ENCODE assay signal across 22 cellular contexts in the genomic region with DNA sequence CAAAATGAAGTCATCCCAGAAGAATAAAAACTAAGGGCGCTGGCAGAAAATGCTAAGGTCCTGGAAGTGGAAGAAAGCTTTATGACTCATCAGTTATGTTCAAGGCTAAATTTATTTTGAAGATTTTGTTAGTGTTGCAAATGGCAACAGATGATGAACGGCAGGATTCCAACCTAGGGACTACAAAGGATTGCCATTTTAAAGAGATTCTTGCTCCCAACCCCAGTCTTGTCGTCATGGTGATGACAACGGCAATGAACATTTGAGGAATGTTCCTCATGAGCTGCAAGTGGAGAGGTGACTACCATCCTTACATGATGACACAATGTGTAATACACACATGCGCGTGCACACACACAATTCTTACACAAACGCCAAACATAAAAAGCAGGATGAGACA. TPM values are rescaled to one million over a fixed set of nuclear protein-coding genes. Genes with fewer than 3 reads are reported as not detected.
DNase-seq lines count a peak whose midpoint lies in the region; ATAC-seq and TF ChIP-seq lines count a peak whose summit lies in the region.
"Had no signal": no experiment of that assay in that cellular context is flagged by ENCODE, and none has a peak within 500 bp of the region (broad histone marks: within the 10 kb centered on the region; RNA-seq: fewer than 3 reads in every experiment).

No MANE protein-coding gene starts in this region.

- H3K4me3 ChIP-seq in astrocyte of the cerebellum (ENCODE audit: low read depth, low read length) (no peak overlapping the region), foreskin fibroblast (ENCODE audit: low read depth in 1 of 2, low read length in 2 of 2) (no peak overlapping the region), Peyer's patch (no peak overlapping the region)
- H3K4me3 ChIP-seq: A549, left lung, prostate gland, upper lobe of right lung had no signal

- TF ChIP-seq CTCF in astrocyte of the cerebellum (IDR thresholded peaks at IDR 0.05; ENCODE audit: low read depth, low read length, missing control alignments), result no peak
- no peak for TF ChIP-seq CTCF in foreskin fibroblast (IDR thresholded peaks at IDR 0.05; ENCODE audit: low read depth, low read length)
- TF ChIP-seq CTCF in Peyer's patch (IDR thresholded peaks at IDR 0.05), result no peak
- no peak for TF ChIP-seq CTCF in natural killer cell (IDR thresholded peaks at IDR 0.05)

- no peaks in the 10 kb centered on the region for H3K4me1 Mint-ChIP-seq in natural killer cell

- in situ Hi-C loops in astrocyte of the cerebellum (cut with HindIII; ENCODE audit: low sequenced_read_pairs), result no loop called here

- no peak overlapping the region for H3K27ac Mint-ChIP-seq in natural killer cell
- H3K27ac Mint-ChIP-seq: CD8-positive, alpha-beta T cell had no signal

- no peaks in the 10 kb centered on the region for H3K4me1 ChIP-seq in Peyer's patch
- H3K4me1 ChIP-seq: A549, left lung, prostate gland, upper lobe of right lung had no signal

- H3K27me3 ChIP-seq in Peyer's patch, result no peaks in the 10 kb centered on the region
- H3K27me3 ChIP-seq: left lung, upper lobe of right lung had no signal

- H3K4me3 Mint-ChIP-seq in natural killer cell, result no peak overlapping the region
- H3K4me3 Mint-ChIP-seq: CD8-positive, alpha-beta T cell had no signal

- peaks cover 0 to 2% of the 10 kb centered on the region in 2 donors for H3K9me3 Mint-ChIP-seq in natural killer cell
- H3K9me3 Mint-ChIP-seq: CD8-positive, alpha-beta T cell had no signal

- no peaks in the 10 kb centered on the region for H3K27me3 Mint-ChIP-seq in natural killer cell (ENCODE audit: low read depth in 2 of 2)

- intact Hi-C loops in Right ventricle myocardium superior (cut with DNase I) (no loop called here), Right ventricle myocardium inferior (cut with DNase I) (no loop called here), natural killer cell (cut with micrococcal nuclease) (no loop called here)

- no peaks in the 10 kb centered on the region for H3K9me3 ChIP-seq in Peyer's patch
- H3K9me3 ChIP-seq: A549, left lung, prostate gland, upper lobe of right lung had no signal

- DNase-seq in Right ventricle myocardium superior (no peak), Right ventricle myocardium inferior (ENCODE audit: missing footprints) (no peak), astrocyte of the cerebellum (ENCODE audit: low read depth) (peak; percentile 13), foreskin fibroblast (peak; percentile 45 to 50), dermis blood vessel endothelial cell (no peak), Peyer's patch (no peak), natural killer cell (no peak), NCI-H1694 (lab: John Stamatoyannopoulos, UW) (no peak)
- DNase-seq: activated CD4-positive, alpha-beta T cell treated with anti-CD3 and anti-CD28 coated beads for 4 hours; activated CD8-positive, alpha-beta memory T cell treated with anti-CD3 and anti-CD28 coated beads, Interleukin-2, amount 50 U/mL, for 48 hours; CD8-positive, alpha-beta T cell; DND-41; GOT3; left lung; NCI-H1930; NCI-H524 treated with DMSO at 0.1 percent for 48 hours; OCI-M1; stimulated activated naive CD4-positive, alpha-beta T cell; upper lobe of right lung had no signal

- H3K27ac ChIP-seq in Peyer's patch, result no peak overlapping the region
- H3K27ac ChIP-seq: A549, left lung, prostate gland, upper lobe of right lung had no signal

- ATAC-seq in Right ventricle myocardium superior (ENCODE audit: poor library complexity), result peak; percentile 13
- ATAC-seq in Right ventricle myocardium inferior, result no peak
- no peak for ATAC-seq in natural killer cell
- ATAC-seq: A549; CD8-positive, alpha-beta T cell; left lung; upper lobe of right lung had no signal

- no peak for TF ChIP-seq POLR2A in Peyer's patch (IDR thresholded peaks at IDR 0.05)

- H3K36me3 ChIP-seq in Peyer's patch, result no peaks in the 10 kb centered on the region
- H3K36me3 ChIP-seq: left lung, prostate gland, upper lobe of right lung had no signal

- H3K36me3 Mint-ChIP-seq in natural killer cell, result no peaks in the 10 kb centered on the region
- H3K36me3 Mint-ChIP-seq: CD8-positive, alpha-beta T cell had no signal

RNA-seq across cellular contexts. Expression of gene FTHL17, which starts 54.4 kb away (rescaled TPM):
- total RNA-seq in Right ventricle myocardium superior, result not detected
- not detected for total RNA-seq in Right ventricle myocardium inferior
- not detected in 2 replicates for total RNA-seq in dermis blood vessel endothelial cell
- total RNA-seq in Peyer's patch, result not detected
- not detected for total RNA-seq in natural killer cell
- total RNA-seq: CD8-positive, alpha-beta T cell; frontal cortex; left lung; upper lobe of right lung had no signal

Comparison
In these comparisons a context has a peak if more than half of its experiments do, and no peak if none do; other contexts are left out.
1. DNase-seq: peak in astrocyte of the cerebellum (single experiment) and foreskin fibroblast (2 of 2); none in Right ventricle myocardium superior (single experiment), Right ventricle myocardium inferior (single experiment), dermis blood vessel endothelial cell (single experiment), Peyer's patch (0 of 3), natural killer cell (single experiment) and NCI-H1694 (single experiment).